Comparison of ENCODE assay signal across 14 cellular contexts in genomic region chr17:76995352-76996105, GRCh38.
DNase-seq lines count a peak whose midpoint lies in the region; ATAC-seq and TF ChIP-seq lines count a peak whose summit lies in the region.
"Had no signal": no experiment of that assay in that cellular context is flagged by ENCODE, and none has a peak within 500 bp of the region (broad histone marks: within the 10 kb centered on the region; RNA-seq: fewer than 3 reads in every experiment).

No MANE protein-coding gene starts in this region.

- H4K20me1 ChIP-seq in neural progenitor cell (ENCODE audit: low read depth) (no peaks in the 10 kb centered on the region), MM.1S (ENCODE audit: insufficient read depth, low read length) (no peaks in the 10 kb centered on the region)

- no peak overlapping the region for H3K4me3 Mint-ChIP-seq in activated naive CD4-positive, alpha-beta T cell treated with anti-CD3 and anti-CD28 coated beads for 36 hours
- H3K4me3 Mint-ChIP-seq in activated T-helper 1 cell treated with anti-CD3 and anti-CD28 coated beads, Interleukin-12 subunit alpha, Interleukin-12 subunit beta, Interleukin-2, Interleukin-4 antibody, amounts not matched to agents 30 ng/mL and 10 ng/mL and 1 ng/mL, durations not matched to agents 14 hours and 24 hours and 36 hours, result peak overlapping the region; percentile 44
- H3K4me3 Mint-ChIP-seq in neural progenitor cell, result peak overlapping the region; percentile 42
- H3K4me3 Mint-ChIP-seq: mesothelial cell of epicardium had no signal

- no peak for ATAC-seq in HG03045 (IDR thresholded peaks at IDR 0.05; ENCODE audit: unreplicated experiment)
- ATAC-seq in GM21360 (IDR thresholded peaks at IDR 0.05; ENCODE audit: unreplicated experiment), result no peak
- ATAC-seq: PC-3 had no signal

- H3K27me3 Mint-ChIP-seq in activated naive CD4-positive, alpha-beta T cell treated with anti-CD3 and anti-CD28 coated beads for 36 hours (ENCODE audit: low read depth), result no peaks in the 10 kb centered on the region
- no peaks in the 10 kb centered on the region for H3K27me3 Mint-ChIP-seq in activated T-helper 1 cell treated with anti-CD3 and anti-CD28 coated beads, Interleukin-12 subunit alpha, Interleukin-12 subunit beta, Interleukin-2, Interleukin-4 antibody, amounts not matched to agents 30 ng/mL and 10 ng/mL and 1 ng/mL, durations not matched to agents 14 hours and 24 hours and 36 hours (ENCODE audit: insufficient read depth)
- peaks cover 7% of the 10 kb centered on the region for H3K27me3 Mint-ChIP-seq in neural progenitor cell (ENCODE audit: insufficient read depth, low read depth)

- TF ChIP-seq CTCF in neural progenitor cell (IDR thresholded peaks at IDR 0.05) (no peak), MM.1S (IDR thresholded peaks at IDR 0.05; ENCODE audit: low read length) (no peak)

- H3K4me1 ChIP-seq in neural progenitor cell, result peaks cover 47% of the 10 kb centered on the region
- peaks cover 20% of the 10 kb centered on the region for H3K4me1 ChIP-seq in MM.1S (ENCODE audit: low read length)

- CTCF ChIA-PET in activated naive CD4-positive, alpha-beta T cell treated with anti-CD3 and anti-CD28 coated beads for 36 hours (lab: Charles Lee), result interaction anchor here (1.0 kb wide), 1 partner anchor 60 kb away, joined by 3 read pairs; no protein-coding TSS in a partner anchor

- H3F3A ChIP-seq in neural progenitor cell (ENCODE audit: low read depth) (peaks cover 30% of the 10 kb centered on the region), MM.1S (ENCODE audit: insufficient read depth, low read length) (peaks cover 12% of the 10 kb centered on the region; the same call in 1 of the 2 replicates)

- intact Hi-C loops in activated naive CD4-positive, alpha-beta T cell treated with anti-CD3 and anti-CD28 coated beads for 36 hours (cut with micrococcal nuclease), result loop anchor here (5.0 kb wide), 1 partner anchor 258 kb away; the partner anchor contains the start of genes MFSD11 and SRSF2
- intact Hi-C loops in activated T-helper 1 cell treated with anti-CD3 and anti-CD28 coated beads, Interleukin-12 subunit alpha, Interleukin-12 subunit beta, Interleukin-2, Interleukin-4 antibody, amounts not matched to agents 30 ng/mL and 10 ng/mL and 1 ng/mL, durations not matched to agents 14 hours and 24 hours and 36 hours (cut with micrococcal nuclease), result loop anchor here (2.0 to 5.0 kb wide), 3 partner anchors 13 to 447 kb away; partner anchors contain the start of genes JMJD6 and METTL23

- no peaks in the 10 kb centered on the region for H3K79me2 ChIP-seq in neural progenitor cell (ENCODE audit: low read depth)
- no peaks in the 10 kb centered on the region for H3K79me2 ChIP-seq in MM.1S (ENCODE audit: low read length)

- H2AFZ ChIP-seq in neural progenitor cell (replicated peaks), result peak overlapping the region; percentile 80
- H2AFZ ChIP-seq in MM.1S (ENCODE audit: low read length), result no peak overlapping the region

- H3K4me1 Mint-ChIP-seq in activated naive CD4-positive, alpha-beta T cell treated with anti-CD3 and anti-CD28 coated beads for 36 hours (ENCODE audit: low read depth), result peaks cover 55% of the 10 kb centered on the region
- H3K4me1 Mint-ChIP-seq in activated T-helper 1 cell treated with anti-CD3 and anti-CD28 coated beads, Interleukin-12 subunit alpha, Interleukin-12 subunit beta, Interleukin-2, Interleukin-4 antibody, amounts not matched to agents 30 ng/mL and 10 ng/mL and 1 ng/mL, durations not matched to agents 14 hours and 24 hours and 36 hours (ENCODE audit: low read depth), result peaks cover 52% of the 10 kb centered on the region
- H3K4me1 Mint-ChIP-seq in neural progenitor cell, result peaks cover 43% of the 10 kb centered on the region

- H3K27ac ChIP-seq in neural progenitor cell (peak overlapping the region; percentile 90), MM.1S (ENCODE audit: low read length) (no peak overlapping the region)

- no peaks in the 10 kb centered on the region for H3K36me3 Mint-ChIP-seq in activated naive CD4-positive, alpha-beta T cell treated with anti-CD3 and anti-CD28 coated beads for 36 hours (ENCODE audit: low read depth)
- H3K36me3 Mint-ChIP-seq in activated T-helper 1 cell treated with anti-CD3 and anti-CD28 coated beads, Interleukin-12 subunit alpha, Interleukin-12 subunit beta, Interleukin-2, Interleukin-4 antibody, amounts not matched to agents 30 ng/mL and 10 ng/mL and 1 ng/mL, durations not matched to agents 14 hours and 24 hours and 36 hours (ENCODE audit: low read depth), result peaks cover 4% of the 10 kb centered on the region
- H3K36me3 Mint-ChIP-seq in neural progenitor cell, result no peaks in the 10 kb centered on the region
- H3K36me3 Mint-ChIP-seq: mesothelial cell of epicardium had no signal

- peak overlapping the region; percentile 73 for H3K27ac Mint-ChIP-seq in activated naive CD4-positive, alpha-beta T cell treated with anti-CD3 and anti-CD28 coated beads for 36 hours
- peak overlapping the region; percentile 73 for H3K27ac Mint-ChIP-seq in activated T-helper 1 cell treated with anti-CD3 and anti-CD28 coated beads, Interleukin-12 subunit alpha, Interleukin-12 subunit beta, Interleukin-2, Interleukin-4 antibody, amounts not matched to agents 30 ng/mL and 10 ng/mL and 1 ng/mL, durations not matched to agents 14 hours and 24 hours and 36 hours
- H3K27ac Mint-ChIP-seq in neural progenitor cell, result peak overlapping the region; percentile 89
- H3K27ac Mint-ChIP-seq: mesothelial cell of epicardium had no signal

- H3K9ac ChIP-seq in neural progenitor cell (no peak overlapping the region), MM.1S (ENCODE audit: low read length) (no peak overlapping the region)

- no peaks in the 10 kb centered on the region for H3K9me3 Mint-ChIP-seq in activated naive CD4-positive, alpha-beta T cell treated with anti-CD3 and anti-CD28 coated beads for 36 hours
- no peaks in the 10 kb centered on the region for H3K9me3 Mint-ChIP-seq in activated T-helper 1 cell treated with anti-CD3 and anti-CD28 coated beads, Interleukin-12 subunit alpha, Interleukin-12 subunit beta, Interleukin-2, Interleukin-4 antibody, amounts not matched to agents 30 ng/mL and 10 ng/mL and 1 ng/mL, durations not matched to agents 14 hours and 24 hours and 36 hours
- H3K9me3 Mint-ChIP-seq in neural progenitor cell, result no peaks in the 10 kb centered on the region
- H3K9me3 Mint-ChIP-seq: mesothelial cell of epicardium had no signal

- H3K27me3 ChIP-seq in neural progenitor cell, result no peaks in the 10 kb centered on the region
- peaks cover 3% of the 10 kb centered on the region; the same call in 1 of the 2 replicates for H3K27me3 ChIP-seq in MM.1S (replicated peaks; ENCODE audit: insufficient read depth, low read length)

- no peaks in the 10 kb centered on the region for H3K9me2 ChIP-seq in MM.1S (replicated peaks; ENCODE audit: insufficient read depth, low read length)

- no peaks in the 10 kb centered on the region for H3K9me3 ChIP-seq in neural progenitor cell (ENCODE audit: low read depth)
- H3K9me3 ChIP-seq in MM.1S (replicated peaks; ENCODE audit: insufficient read depth, low read length), result no peaks in the 10 kb centered on the region

- no peak for DNase-seq in activated naive CD4-positive, alpha-beta T cell treated with anti-CD3 and anti-CD28 coated beads for 36 hours
- DNase-seq in activated naive CD4-positive, alpha-beta T cell treated with Interleukin-2 at 50 U/mL for 16 hours, result no peak
- DNase-seq in NCI-H146 (lab: John Stamatoyannopoulos, UW) (peak; percentile 97), neural progenitor cell (ENCODE audit: low spot score) (peak; percentile 50), MM.1S (no peak)
- DNase-seq in activated T-helper 1 cell treated with anti-CD3 and anti-CD28 coated beads, Interleukin-12 subunit alpha, Interleukin-12 subunit beta, Interleukin-2, Interleukin-4 antibody, amounts not matched to agents 30 ng/mL and 10 ng/mL and 1 ng/mL, durations not matched to agents 14 hours and 24 hours and 36 hours (ENCODE audit: low spot score), result no peak
- DNase-seq: activated CD4-positive, alpha-beta T cell treated with anti-CD3 and anti-CD28 coated beads for 4 hours; activated effector memory CD4-positive, alpha-beta T cell treated with anti-CD3 and anti-CD28 coated beads, Interleukin-2, amount 50 U/mL, for 16 hours; cerebellar nuclear complex; PC-3; stimulated activated CD4-positive, alpha-beta T cell treated with anti-CD3 and anti-CD28 coated beads, Interleukin-1b, Interleukin-23, amount 100 ng/mL, for 48 hours had no signal

- H3K36me3 ChIP-seq in neural progenitor cell (no peaks in the 10 kb centered on the region), MM.1S (replicated peaks; ENCODE audit: insufficient read depth, low read length) (no peaks in the 10 kb centered on the region)

- H3K4me3 ChIP-seq in neural progenitor cell (no peak overlapping the region), MM.1S (ENCODE audit: low read length) (no peak overlapping the region)

- H3K4me2 ChIP-seq in neural progenitor cell (peak overlapping the region; percentile 55), MM.1S (ENCODE audit: low read depth, low read length) (no peak overlapping the region)

Comparison
In these comparisons a context has a peak if more than half of its experiments do, and no peak if none do; other contexts are left out.
1. DNase-seq: peak in NCI-H146 (single experiment) and neural progenitor cell (single experiment); none in activated naive CD4-positive, alpha-beta T cell treated with anti-CD3 and anti-CD28 coated beads for 36 hours (single experiment), activated naive CD4-positive, alpha-beta T cell treated with Interleukin-2 at 50 U/mL for 16 hours (single experiment), activated T-helper 1 cell treated with anti-CD3 and anti-CD28 coated beads, Interleukin-12 subunit alpha, Interleukin-12 subunit beta, Interleukin-2, Interleukin-4 antibody, amounts not matched to agents 30 ng/mL and 10 ng/mL and 1 ng/mL, durations not matched to agents 14 hours and 24 hours and 36 hours (single experiment) and MM.1S (single experiment).
2. Peak in every context shown above with its lines, with median percentiles within 50 percentile points of each other: H3K27ac Mint-ChIP-seq.